ENCODE assay signal across 29 cellular contexts in genomic region chr16:12853972-12854371, GRCh38. TPM values are rescaled to one million over a fixed set of nuclear protein-coding genes. Genes with fewer than 3 reads are reported as not detected.
"Had no signal": no experiment of that assay in that cellular context is flagged by ENCODE, and none has a peak within 500 bp of the region (broad histone marks: within the 10 kb centered on the region; RNA-seq: fewer than 3 reads in every experiment).

No MANE protein-coding gene starts in this region.

- H3K36me3 ChIP-seq: esophagus squamous epithelium, gastrocnemius medialis, heart right ventricle, left lung, lower lobe of right lung had no signal

- FAIRE-seq: endometrium, islet of Langerhans, keratinocyte had no signal

- H3K4me3 ChIP-seq: esophagus squamous epithelium, gastrocnemius medialis, heart right ventricle, left lung, lower lobe of right lung, mucosa of descending colon had no signal

- H3K4me1 ChIP-seq: esophagus squamous epithelium, gastrocnemius medialis, heart right ventricle, left lung, lower lobe of right lung had no signal

- H3K9me3 ChIP-seq: esophagus squamous epithelium, gastrocnemius medialis, lower lobe of right lung, mucosa of descending colon had no signal

- H3K27me3 ChIP-seq: esophagus squamous epithelium, gastrocnemius medialis, left lung had no signal

- H3K27ac ChIP-seq: epithelial cell of prostate, esophagus squamous epithelium, gastrocnemius medialis, heart right ventricle, left lung, lower lobe of right lung had no signal

- ATAC-seq: effector memory CD8-positive, alpha-beta T cell; esophagus mucosa; gastrocnemius medialis; heart right ventricle; left cardiac atrium; left lung; left ventricle myocardium superior; lower lobe of right lung; mucosa of descending colon; naive thymus-derived CD8-positive, alpha-beta T cell had no signal

- DNase-seq: cortex of kidney; effector CD8-positive, alpha-beta T cell; effector memory CD8-positive, alpha-beta T cell; endodermal cell; erythroblast; esophagus squamous epithelium; foreskin fibroblast; foreskin melanocyte; gastrocnemius medialis; glutamatergic neuron; head of caudate nucleus; heart right ventricle; hippocampal formation; left cardiac atrium; left lung; left ventricle myocardium superior; lower lobe of right lung; mesenchymal stem cell; mucosa of descending colon; naive B cell; naive thymus-derived CD8-positive, alpha-beta T cell had no signal

RNA-seq across cellular contexts. Expression of gene SHISA9, which starts 47.4 kb away (rescaled TPM):
- total RNA-seq: dermis microvascular lymphatic vessel endothelial cell; gastrocnemius medialis; lower lobe of right lung; lung microvascular endothelial cell; mesenteric fat pad; naive thymus-derived CD8-positive, alpha-beta T cell had no signal
- polyA plus RNA-seq: naive thymus-derived CD8-positive, alpha-beta T cell had no signal
